ENCODE assay signal across 19 cellular contexts in genomic region chr7:1741246-1741645, GRCh38.
DNase-seq lines count a peak whose midpoint lies in the region; ATAC-seq and TF ChIP-seq lines count a peak whose summit lies in the region.
"Had no signal": no experiment of that assay in that cellular context is flagged by ENCODE, and none has a peak within 500 bp of the region (broad histone marks: within the 10 kb centered on the region; RNA-seq: fewer than 3 reads in every experiment).

No MANE protein-coding gene starts in this region.

- TF ChIP-seq RAD21 in HCT116 (IDR thresholded peaks at IDR 0.05; ENCODE audit: low read depth) = no peak

- H3K4ac ChIP-seq in neuronal stem cell (ENCODE audit: low read length) = no peak overlapping the region

- H3K4me3 ChIP-seq in HCT116 (replicated peaks in 1 of 2; ENCODE audit: low read depth in 1 of 2, low read length in 2 of 2) = peak overlapping the region; percentile 94 to 100
- no peak overlapping the region for H3K4me3 ChIP-seq in neuronal stem cell (ENCODE audit: low read length in 2 of 2)
- H3K4me3 ChIP-seq in spleen = no peak overlapping the region
- H3K4me3 ChIP-seq: hepatocyte, testis had no signal

- H3K27me3 Mint-ChIP-seq in activated T-cell treated with anti-CD3 and anti-CD28 coated beads, Interleukin-2, amount 50 U/mL, for 4 hours (ENCODE audit: low read depth) = peaks cover 9% of the 10 kb centered on the region
- peaks cover 4% of the 10 kb centered on the region for H3K27me3 Mint-ChIP-seq in activated T-helper 17 cell treated with anti-CD3 and anti-CD28 coated beads, Interleukin-2, amount 50 U/mL, for 72 hours
- peaks cover 14 to 22% (median 22%) of the 10 kb centered on the region in 3 donors for H3K27me3 Mint-ChIP-seq in CD14-positive monocyte (ENCODE audit: low read depth in 3 of 3)
- H3K27me3 Mint-ChIP-seq: CD4-positive, CD25-positive, alpha-beta regulatory T cell had no signal

- peak overlapping the region; percentile 4 for H2BK12ac ChIP-seq in neuronal stem cell (ENCODE audit: low read length)

- no CpG with 5 or more reads among the region's 8 CpGs for WGBS in neuronal stem cell (ENCODE audit: extremely low coverage in 2 of 2, insufficient read length in 2 of 2, insufficient replicate concordance in 1 of 2), 2 donors
- 65 to 80% (median 73%) methylated on average over 6 to 8 of the region's 8 CpGs for WGBS in spleen, 5 donors

- no peaks in the 10 kb centered on the region for H3K9me2 ChIP-seq in HCT116 (ENCODE audit: insufficient read depth)

- POLR2A ChIA-PET in HCT116 (lab: Charles Lee) = no interaction called here

- TF ChIP-seq CTCF in HCT116 (IDR thresholded peaks at IDR 0.05 in 2 of 3, conservative IDR thresholded peaks at IDR 0.05 in 1 of 3; ENCODE audit: borderline replicate concordance in 1 of 3, insufficient read depth in 1 of 3, low read depth in 2 of 3, low read length in 2 of 3) = no peak
- TF ChIP-seq CTCF in CD14-positive monocyte (IDR thresholded peaks at IDR 0.05) = no peak
- TF ChIP-seq CTCF in spleen (IDR thresholded peaks at IDR 0.05 in 8 of 11, conservative IDR thresholded peaks at IDR 0.05 in 3 of 11) = no peak

- H3K27ac ChIP-seq in HCT116 (ENCODE audit: low read depth, low read length) (peak overlapping the region; percentile 88), neuronal stem cell (replicated peaks; ENCODE audit: low read length) (no peak overlapping the region), spleen (no peak overlapping the region)
- H3K27ac ChIP-seq: hepatocyte, testis had no signal

- H3K36me3 Mint-ChIP-seq in activated T-cell treated with anti-CD3 and anti-CD28 coated beads, Interleukin-2, amount 50 U/mL, for 4 hours (ENCODE audit: insufficient read depth) = no peaks in the 10 kb centered on the region
- H3K36me3 Mint-ChIP-seq in activated T-helper 17 cell treated with anti-CD3 and anti-CD28 coated beads, Interleukin-2, amount 50 U/mL, for 72 hours (ENCODE audit: low read depth) = no peaks in the 10 kb centered on the region
- no peaks in the 10 kb centered on the region for H3K36me3 Mint-ChIP-seq in CD14-positive monocyte
- H3K36me3 Mint-ChIP-seq: CD4-positive, CD25-positive, alpha-beta regulatory T cell had no signal

- no peak for TF ChIP-seq POLR2A in HCT116 (IDR thresholded peaks at IDR 0.05; ENCODE audit: borderline replicate concordance, extremely low read depth, insufficient read depth, insufficient read length)
- TF ChIP-seq POLR2A in spleen (IDR thresholded peaks at IDR 0.05) = no peak

- no peak overlapping the region for H2BK120ac ChIP-seq in neuronal stem cell (ENCODE audit: low read depth, low read length)

- BruUV-seq in HCT116 (replicated peaks; lab: Mats Ljungman, UMichigan) = no TSS peak

- H3K4me1 Mint-ChIP-seq in activated T-cell treated with anti-CD3 and anti-CD28 coated beads, Interleukin-2, amount 50 U/mL, for 4 hours (ENCODE audit: low read depth) = peaks cover 26% of the 10 kb centered on the region
- H3K4me1 Mint-ChIP-seq in activated T-helper 17 cell treated with anti-CD3 and anti-CD28 coated beads, Interleukin-2, amount 50 U/mL, for 72 hours = peaks cover 6% of the 10 kb centered on the region
- H3K4me1 Mint-ChIP-seq in CD14-positive monocyte = peaks cover 23% of the 10 kb centered on the region

- no peak overlapping the region for H3K18ac ChIP-seq in neuronal stem cell (ENCODE audit: low read length)

- H3K36me3 ChIP-seq in HCT116 (ENCODE audit: control insufficient read depth in 1 of 2, insufficient read depth in 2 of 2, low read length in 2 of 2) = peaks cover 0 to 15% of the 10 kb centered on the region in 2 experiments; a peak in 1 of 4 replicates
- H3K36me3 ChIP-seq in neuronal stem cell (replicated peaks in 1 of 2; ENCODE audit: control insufficient read depth in 2 of 2, insufficient read depth in 2 of 2, low read length in 2 of 2) = peaks cover 11 to 47% of the 10 kb centered on the region in 2 donors
- H3K36me3 ChIP-seq in spleen = peaks cover 0 to 9% (median 0%) of the 10 kb centered on the region in 6 donors

- H3K27ac Mint-ChIP-seq in activated T-helper 17 cell treated with anti-CD3 and anti-CD28 coated beads, Interleukin-2, amount 50 U/mL, for 72 hours = no peak overlapping the region
- peak overlapping the region in 1 of 7 donors; percentile 79 for H3K27ac Mint-ChIP-seq in CD14-positive monocyte

- no peak for DNase-seq in activated T-cell treated with anti-CD3 and anti-CD28 coated beads, Interleukin-2, amount 50 U/mL, for 4 hours
- no peak for DNase-seq in activated T-cell treated with anti-CD3 and anti-CD28 coated beads, Interleukin-2, amount 50 U/mL, for 1 hour
- DNase-seq in HCT116 (ENCODE audit: low read depth, low spot score) = no peak
- no peak for DNase-seq in neuronal stem cell (ENCODE audit: low spot score)
- DNase-seq in CD14-positive monocyte (ENCODE audit: low spot score) = no peak
- DNase-seq in spleen = no peak
- DNase-seq: activated CD8-positive, alpha-beta memory T cell treated with anti-CD3 and anti-CD28 coated beads, Interleukin-2, amount 50 U/mL, for 4 hours; activated gamma-delta T cell treated with Interleukin-2 at 50 U/mL for 16 hours; CD4-positive, CD25-positive, alpha-beta regulatory T cell; dermis blood vessel endothelial cell; DMS53; islet precursor cell; Kasumi-1; mammary epithelial cell; NCI-H510A; testis had no signal

- peak overlapping the region; percentile 99 for H3K4me2 ChIP-seq in HCT116 (ENCODE audit: low read length)
- H3K4me2 ChIP-seq in neuronal stem cell (ENCODE audit: insufficient read depth, low read length, poor library complexity, severe bottlenecking) = no peak overlapping the region
- H3K4me2 ChIP-seq: hepatocyte had no signal

- RAD21 ChIA-PET in HCT116 (lab: Charles Lee; ENCODE audit: low non-redundant PET in 1 of 2, low total read pairs in 2 of 2, uncharacterized antibody in 2 of 2, unreplicated experiment in 2 of 2) = no interaction called here

- no peaks in the 10 kb centered on the region for H3K9me3 Mint-ChIP-seq in activated T-cell treated with anti-CD3 and anti-CD28 coated beads, Interleukin-2, amount 50 U/mL, for 4 hours
- no peaks in the 10 kb centered on the region for H3K9me3 Mint-ChIP-seq in activated T-helper 17 cell treated with anti-CD3 and anti-CD28 coated beads, Interleukin-2, amount 50 U/mL, for 72 hours
- H3K9me3 Mint-ChIP-seq in CD14-positive monocyte = peaks cover 0 to 13% (median 2%) of the 10 kb centered on the region in 7 donors
- H3K9me3 Mint-ChIP-seq: CD4-positive, CD25-positive, alpha-beta regulatory T cell had no signal

- no peak overlapping the region for H2BK5ac ChIP-seq in neuronal stem cell (ENCODE audit: low read length)

- peak overlapping the region; percentile 24 for H3K4me3 Mint-ChIP-seq in activated T-cell treated with anti-CD3 and anti-CD28 coated beads, Interleukin-2, amount 50 U/mL, for 4 hours
- H3K4me3 Mint-ChIP-seq in activated T-helper 17 cell treated with anti-CD3 and anti-CD28 coated beads, Interleukin-2, amount 50 U/mL, for 72 hours = peak overlapping the region; percentile 27
- H3K4me3 Mint-ChIP-seq in CD14-positive monocyte = peak overlapping the region in 1 of 2 donors; percentile 81

- peak overlapping the region; percentile 47 for H3K14ac ChIP-seq in neuronal stem cell (ENCODE audit: low read length)

- no peak overlapping the region for H2AK5ac ChIP-seq in neuronal stem cell (ENCODE audit: low read depth, low read length)

- no peak overlapping the region for H2AFZ ChIP-seq in HCT116 (ENCODE audit: low read depth, low read length, poor library complexity, severe bottlenecking)
- no peak overlapping the region for H2AFZ ChIP-seq in neuronal stem cell (ENCODE audit: low read length)
- H2AFZ ChIP-seq: hepatocyte had no signal

- H2BK15ac ChIP-seq in neuronal stem cell (ENCODE audit: low read length) = peak overlapping the region; percentile 37

- no peak for ATAC-seq in activated T-cell treated with anti-CD3 and anti-CD28 coated beads, Interleukin-2, amount 50 U/mL, for 4 hours
- ATAC-seq in HCT116 (peak; percentile 21), GM18909 (IDR thresholded peaks at IDR 0.05; ENCODE audit: poor library complexity, unreplicated experiment) (no peak)
- ATAC-seq in activated T-helper 17 cell treated with anti-CD3 and anti-CD28 coated beads, Interleukin-2, amount 50 U/mL, for 72 hours (replicated peaks) = no peak

- peaks cover 30% of the 10 kb centered on the region for H3K79me2 ChIP-seq in HCT116 (ENCODE audit: insufficient read depth, low read length)
- H3K79me2 ChIP-seq: hepatocyte had no signal

- peak overlapping the region; percentile 99 for H3K9ac ChIP-seq in HCT116 (ENCODE audit: low read length)
- no peak overlapping the region for H3K9ac ChIP-seq in neuronal stem cell (ENCODE audit: low read depth, low read length, poor library complexity)

- H4K91ac ChIP-seq in neuronal stem cell (ENCODE audit: low read depth, low read length, poor library complexity) = no peak overlapping the region

- H3K4me1 ChIP-seq in HCT116 (ENCODE audit: control insufficient read depth in 1 of 2, insufficient read depth in 2 of 2, low read length in 2 of 2) (peaks cover 6 to 24% of the 10 kb centered on the region in 2 experiments), neuronal stem cell (ENCODE audit: control insufficient read depth in 2 of 2, insufficient read depth in 1 of 2, low read depth in 1 of 2, low read length in 2 of 2) (peaks cover 0 to 4% of the 10 kb centered on the region in 2 donors), spleen (peaks cover 7 to 45% (median 26%) of the 10 kb centered on the region in 6 donors)
- H3K4me1 ChIP-seq: testis had no signal

- H3K27me3 ChIP-seq in HCT116 (ENCODE audit: insufficient read depth, low read length) (no peaks in the 10 kb centered on the region), neuronal stem cell (ENCODE audit: control insufficient read depth in 3 of 3, insufficient read depth in 3 of 3, low read depth in 1 of 3, low read length in 3 of 3) (no peaks in the 10 kb centered on the region), spleen (replicated peaks in 1 of 7) (peaks cover 0 to 36% (median 0%) of the 10 kb centered on the region in 7 donors)
- H3K27me3 ChIP-seq: hepatocyte, testis had no signal

- H3K79me1 ChIP-seq in neuronal stem cell (ENCODE audit: low read depth, low read length) = peaks cover 9% of the 10 kb centered on the region

- peak overlapping the region; percentile 17 for H3K23ac ChIP-seq in neuronal stem cell (ENCODE audit: low read depth, low read length, poor library complexity)

- H3K9me3 ChIP-seq in HCT116 (ENCODE audit: control insufficient read depth in 1 of 2, insufficient read depth in 1 of 2, low read depth in 1 of 2, low read length in 2 of 2) (no peaks in the 10 kb centered on the region), neuronal stem cell (replicated peaks in 1 of 2; ENCODE audit: control insufficient read depth in 2 of 2, insufficient read depth in 1 of 2, low read depth in 1 of 2, low read length in 2 of 2) (no peaks in the 10 kb centered on the region), spleen (no peaks in the 10 kb centered on the region)
- H3K9me3 ChIP-seq: testis had no signal

- CTCF ChIA-PET in HCT116 (lab: Charles Lee) = no interaction called here

- H4K20me1 ChIP-seq in HCT116 (ENCODE audit: insufficient read depth) = no peaks in the 10 kb centered on the region

- intact Hi-C loops in HCT116 (cut with micrococcal nuclease) = no loop called here
- intact Hi-C loops in CD14-positive monocyte (cut with micrococcal nuclease) = no loop called here
- intact Hi-C loops in spleen (cut with DNase I; ENCODE audit: low total_unique reads) = no loop called here

- no peak overlapping the region for H4K8ac ChIP-seq in neuronal stem cell (ENCODE audit: low read depth, low read length)

TF ChIP-seq in HCT116, 20 proteins besides CTCF, POLR2A, EP300 and RAD21 (continues in another document):
- no peak for TF ChIP-seq EZH2 (IDR thresholded peaks at IDR 0.05)

Comparison
In these comparisons a context has a peak if more than half of its experiments do, and no peak if none do; other contexts are left out.
1. H3K4me3 ChIP-seq: peak in HCT116 (2 of 2); none in neuronal stem cell (0 of 2) and spleen (0 of 8).